Comparison of ENCODE assay signal across 11 cellular contexts in genomic region chr11:67082071-67082791, GRCh38. TPM values are rescaled to one million over a fixed set of nuclear protein-coding genes. Genes with fewer than 3 reads are reported as not detected.
DNase-seq lines count a peak whose midpoint lies in the region; ATAC-seq and TF ChIP-seq lines count a peak whose summit lies in the region.
"Had no signal": no experiment of that assay in that cellular context is flagged by ENCODE, and none has a peak within 500 bp of the region (broad histone marks: within the 10 kb centered on the region; RNA-seq: fewer than 3 reads in every experiment).

No MANE protein-coding gene starts in this region.

- H3K4me1 ChIP-seq in heart left ventricle, result peaks cover 0 to 12% (median 10%) of the 10 kb centered on the region in 12 donors
- peaks cover 10 to 12% of the 10 kb centered on the region in 2 donors for H3K4me1 ChIP-seq in thyroid gland

- H3K27ac ChIP-seq in heart left ventricle, result no peak overlapping the region
- no peak overlapping the region for H3K27ac ChIP-seq in thyroid gland
- H3K27ac ChIP-seq: sigmoid colon had no signal

- 26 to 32% (median 28%) methylated on average over 16 to 20 of the region's 20 CpGs for WGBS in heart left ventricle, 4 donors
- WGBS in thyroid gland, 2 donors, result 38 to 41% methylated on average over 18 to 19 of the region's 20 CpGs

- peak overlapping the region; percentile 47 for H3K4me3 Mint-ChIP-seq in activated naive CD4-positive, alpha-beta T cell treated with anti-CD3 and anti-CD28 coated beads for 36 hours
- H3K4me3 Mint-ChIP-seq in activated CD8-positive, alpha-beta T cell treated with anti-CD3 and anti-CD28 coated beads for 36 hours, result peak overlapping the region; percentile 32
- H3K4me3 Mint-ChIP-seq: activated CD4-positive, alpha-beta memory T cell treated with anti-CD3 and anti-CD28 coated beads, Interleukin-2, amount 10 ng/mL, durations not matched to agents 7 days and 5 days had no signal

- no peak overlapping the region for H3K27ac Mint-ChIP-seq in activated naive CD4-positive, alpha-beta T cell treated with anti-CD3 and anti-CD28 coated beads for 36 hours
- peak overlapping the region; percentile 20 for H3K27ac Mint-ChIP-seq in activated CD8-positive, alpha-beta T cell treated with anti-CD3 and anti-CD28 coated beads for 36 hours
- H3K27ac Mint-ChIP-seq: activated CD4-positive, alpha-beta memory T cell treated with anti-CD3 and anti-CD28 coated beads, Interleukin-2, amount 10 ng/mL, durations not matched to agents 7 days and 5 days had no signal

- H3K36me3 ChIP-seq in heart left ventricle (no peaks in the 10 kb centered on the region), thyroid gland (no peaks in the 10 kb centered on the region)
- H3K36me3 ChIP-seq: sigmoid colon had no signal

- CTCF ChIA-PET in activated naive CD4-positive, alpha-beta T cell treated with anti-CD3 and anti-CD28 coated beads for 36 hours (lab: Charles Lee), result interaction anchor here (0.6 to 2.1 kb wide), 17 partner anchors 10 to 583 kb away, joined by 3 to 11 read pairs (median 4); no protein-coding TSS in a partner anchor
- CTCF ChIA-PET in activated CD8-positive, alpha-beta T cell treated with anti-CD3 and anti-CD28 coated beads for 36 hours (lab: Charles Lee), result interaction anchor here (0.6 to 2.7 kb wide), 24 partner anchors 10 to 235 kb away, joined by 3 to 17 read pairs (median 4); partner anchors contain the start of gene KDM2A

- H3K4me3 ChIP-seq in heart left ventricle (peak overlapping the region in 10 of 12 donors; percentile 10 to 36 (median 24)), thyroid gland (replicated peaks in 1 of 3) (no peak overlapping the region)
- H3K4me3 ChIP-seq: sigmoid colon had no signal

- DNase-seq in activated naive CD4-positive, alpha-beta T cell treated with anti-CD3 and anti-CD28 coated beads for 36 hours, result peak; percentile 41
- no peak for DNase-seq in activated naive CD4-positive, alpha-beta T cell treated with Interleukin-2 at 50 U/mL for 16 hours
- no peak for DNase-seq in activated CD8-positive, alpha-beta T cell treated with anti-CD3 and anti-CD28 coated beads for 36 hours
- DNase-seq in heart left ventricle, result peak in 1 of 5 donors; percentile 68
- peak; percentile 30 for DNase-seq in thyroid gland
- DNase-seq: NCI-H1436 treated with DMSO at 0.1 percent for 48 hours had no signal

- peaks cover 0 to 3% (median 0%) of the 10 kb centered on the region in 9 donors for H3K27me3 ChIP-seq in heart left ventricle
- no peaks in the 10 kb centered on the region for H3K27me3 ChIP-seq in thyroid gland

- peaks cover 19% of the 10 kb centered on the region for H3K4me1 Mint-ChIP-seq in activated naive CD4-positive, alpha-beta T cell treated with anti-CD3 and anti-CD28 coated beads for 36 hours (ENCODE audit: low read depth)
- peaks cover 14% of the 10 kb centered on the region for H3K4me1 Mint-ChIP-seq in activated CD8-positive, alpha-beta T cell treated with anti-CD3 and anti-CD28 coated beads for 36 hours (ENCODE audit: low read depth)

- H3K27me3 Mint-ChIP-seq in activated naive CD4-positive, alpha-beta T cell treated with anti-CD3 and anti-CD28 coated beads for 36 hours (ENCODE audit: low read depth), result peaks cover 4% of the 10 kb centered on the region
- H3K27me3 Mint-ChIP-seq in activated CD8-positive, alpha-beta T cell treated with anti-CD3 and anti-CD28 coated beads for 36 hours, result peaks cover 5% of the 10 kb centered on the region

- H3K36me3 Mint-ChIP-seq in activated naive CD4-positive, alpha-beta T cell treated with anti-CD3 and anti-CD28 coated beads for 36 hours (ENCODE audit: low read depth), result no peaks in the 10 kb centered on the region
- H3K36me3 Mint-ChIP-seq in activated CD8-positive, alpha-beta T cell treated with anti-CD3 and anti-CD28 coated beads for 36 hours (ENCODE audit: low read depth), result no peaks in the 10 kb centered on the region

- TF ChIP-seq POLR2A in heart left ventricle (IDR thresholded peaks at IDR 0.05) (no peak), thyroid gland (IDR thresholded peaks at IDR 0.05) (no peak)

- POLR2A ChIA-PET in activated CD8-positive, alpha-beta T cell treated with anti-CD3 and anti-CD28 coated beads for 36 hours (lab: Charles Lee), result interaction anchor here (0.5 to 1.6 kb wide), 3 partner anchors 29 to 188 kb away, joined by 3 to 5 read pairs (median 3); no protein-coding TSS in a partner anchor

- H3K9me3 Mint-ChIP-seq in activated naive CD4-positive, alpha-beta T cell treated with anti-CD3 and anti-CD28 coated beads for 36 hours, result no peaks in the 10 kb centered on the region
- H3K9me3 Mint-ChIP-seq in activated CD8-positive, alpha-beta T cell treated with anti-CD3 and anti-CD28 coated beads for 36 hours, result no peaks in the 10 kb centered on the region
- H3K9me3 Mint-ChIP-seq: activated CD4-positive, alpha-beta memory T cell treated with anti-CD3 and anti-CD28 coated beads, Interleukin-2, amount 10 ng/mL, durations not matched to agents 7 days and 5 days had no signal

- intact Hi-C loops in activated naive CD4-positive, alpha-beta T cell treated with anti-CD3 and anti-CD28 coated beads for 36 hours (cut with micrococcal nuclease), result loop anchor here (2.0 to 5.0 kb wide), 2 partner anchors 37 to 180 kb away; partner anchors contain the start of gene KDM2A
- intact Hi-C loops in activated CD8-positive, alpha-beta T cell treated with anti-CD3 and anti-CD28 coated beads for 36 hours (cut with micrococcal nuclease), result loop anchor here (5.0 kb wide), 1 partner anchor 85 kb away; no protein-coding TSS in a partner anchor
- intact Hi-C loops in heart left ventricle (cut with DNase I) (loop anchor here in 6 of 10 donors (5.0 to 10.0 kb wide), 5 partner anchors 85 to 300 kb away; no protein-coding TSS in a partner anchor), thyroid gland (cut with DNase I) (loop anchor here (5.0 kb wide), 2 partner anchors 85 to 235 kb away; no protein-coding TSS in a partner anchor)

- no peak for TF ChIP-seq CTCF in activated CD8-positive, alpha-beta T cell treated with anti-CD3 and anti-CD28 coated beads for 36 hours (IDR thresholded peaks at IDR 0.05)
- TF ChIP-seq CTCF in heart left ventricle (IDR thresholded peaks at IDR 0.05) (no peak), thyroid gland (IDR thresholded peaks at IDR 0.05) (no peak)

- no peaks in the 10 kb centered on the region for H3K9me3 ChIP-seq in heart left ventricle
- H3K9me3 ChIP-seq in thyroid gland, result no peaks in the 10 kb centered on the region
- H3K9me3 ChIP-seq: sigmoid colon had no signal

- ATAC-seq in activated CD8-positive, alpha-beta T cell treated with anti-CD3 and anti-CD28 coated beads for 36 hours, result peak; percentile 7
- ATAC-seq in heart left ventricle, result peak in 3 of 4 donors; percentile 10 to 59 (median 36)
- no peak for ATAC-seq in GM19023 (IDR thresholded peaks at IDR 0.05; ENCODE audit: unreplicated experiment)
- ATAC-seq in GM18498 (IDR thresholded peaks at IDR 0.05; ENCODE audit: unreplicated experiment), result no peak
- ATAC-seq in HG02798 (IDR thresholded peaks at IDR 0.05; ENCODE audit: poor library complexity, unreplicated experiment), result no peak

RNA-seq across cellular contexts. Expression of gene RHOD, which starts 25.6 kb away (rescaled TPM):
- total RNA-seq in activated naive CD4-positive, alpha-beta T cell treated with anti-CD3 and anti-CD28 coated beads for 36 hours, result under 1 TPM; 0.64 to 0.98 TPM
- under 1 TPM in 1 of 2 experiments, not detected in 1; 0.56 TPM for total RNA-seq in activated CD8-positive, alpha-beta T cell treated with anti-CD3 and anti-CD28 coated beads for 36 hours
- total RNA-seq in heart left ventricle, result 100 to 1,000 TPM in 1 of 9 donors, 10 to 100 TPM in 8; 17.1 to 149 (median 36.8) TPM
- polyA plus RNA-seq in heart left ventricle, result 10 to 100 TPM; 79.2 to 86.2 TPM
- total RNA-seq in thyroid gland, result 10 to 100 TPM; 27.8 to 85.2 (median 56.8) TPM

RNA-seq across cellular contexts. Expression of gene KDM2A, which starts 36.8 kb away (rescaled TPM):
- 10 to 100 TPM; 57.7 to 58.8 TPM for total RNA-seq in activated naive CD4-positive, alpha-beta T cell treated with anti-CD3 and anti-CD28 coated beads for 36 hours
- 10 to 100 TPM; 79.6 to 88.1 TPM for total RNA-seq in activated CD8-positive, alpha-beta T cell treated with anti-CD3 and anti-CD28 coated beads for 36 hours
- total RNA-seq in heart left ventricle (10 to 100 TPM; 26.7 to 66.4 (median 38.6) TPM), thyroid gland (10 to 100 TPM; 38.7 to 88.1 (median 73.5) TPM)
- polyA plus RNA-seq in heart left ventricle, result 10 to 100 TPM; 23.4 to 33.5 TPM

RNA-seq across cellular contexts. Expression of gene SYT12, which starts 59.3 kb away (rescaled TPM):
- not detected for total RNA-seq in activated naive CD4-positive, alpha-beta T cell treated with anti-CD3 and anti-CD28 coated beads for 36 hours
- not detected for total RNA-seq in activated CD8-positive, alpha-beta T cell treated with anti-CD3 and anti-CD28 coated beads for 36 hours
- total RNA-seq in heart left ventricle (1 to 10 TPM in 1 of 9 donors, under 1 TPM in 6, not detected in 2; 0.25 to 2.2 (median 0.40) TPM), thyroid gland (under 1 TPM in 3 of 4 donors, not detected in 1; 0.13 to 0.44 (median 0.22) TPM)
- under 1 TPM; 0.04 to 0.82 TPM for polyA plus RNA-seq in heart left ventricle
- total RNA-seq: activated CD4-positive, alpha-beta memory T cell treated with anti-CD3 and anti-CD28 coated beads, Interleukin-2, amount 10 ng/mL, durations not matched to agents 7 days and 5 days; sigmoid colon had no signal

Comparison
In these comparisons a context has a peak if more than half of its experiments do, and no peak if none do; other contexts are left out.
1. DNase-seq: peak in activated naive CD4-positive, alpha-beta T cell treated with anti-CD3 and anti-CD28 coated beads for 36 hours (single experiment) and thyroid gland (2 of 2); none in activated naive CD4-positive, alpha-beta T cell treated with Interleukin-2 at 50 U/mL for 16 hours (single experiment) and activated CD8-positive, alpha-beta T cell treated with anti-CD3 and anti-CD28 coated beads for 36 hours (single experiment).
2. ATAC-seq: peak in activated CD8-positive, alpha-beta T cell treated with anti-CD3 and anti-CD28 coated beads for 36 hours (single experiment) and heart left ventricle (3 of 4); none in GM19023 (single experiment), GM18498 (single experiment) and HG02798 (single experiment).
3. H3K4me3 ChIP-seq: peak in heart left ventricle (10 of 12); none in thyroid gland (0 of 3).
4. RNA of gene RHOD, which starts 25.6 kb away (total RNA-seq): 27.8 to 85.2 TPM in thyroid gland and 17.1 to 149 TPM in heart left ventricle; 0.64 to 0.98 TPM in activated naive CD4-positive, alpha-beta T cell treated with anti-CD3 and anti-CD28 coated beads for 36 hours and 0.56 TPM in activated CD8-positive, alpha-beta T cell treated with anti-CD3 and anti-CD28 coated beads for 36 hours; every median in the first group is over 4 times any median in the second.